8 cellular contexts compared by ENCODE assay signal in genomic region chr6:111566873-111567517, GRCh38.
DNase-seq lines count a peak whose midpoint lies in the region; ATAC-seq lines count a peak whose summit lies in the region.

No MANE protein-coding gene starts in this region.

- H3K4me1 ChIP-seq in muscle layer of duodenum (ENCODE audit: control insufficient read depth in 1 of 2, insufficient read depth in 2 of 2, low read length in 2 of 2): peaks cover 25 to 48% of the 10 kb centered on the region in 2 donors

- H3K4me1 Mint-ChIP-seq in activated naive CD8-positive, alpha-beta T cell treated with anti-CD3 and anti-CD28 coated beads, Interleukin-2, amount 50 U/mL, for 24 hours: peaks cover 48% of the 10 kb centered on the region

- H3K9me3 Mint-ChIP-seq in activated naive CD8-positive, alpha-beta T cell treated with anti-CD3 and anti-CD28 coated beads, Interleukin-2, amount 50 U/mL, for 24 hours: no peaks in the 10 kb centered on the region

- H3K36me3 Mint-ChIP-seq in activated naive CD8-positive, alpha-beta T cell treated with anti-CD3 and anti-CD28 coated beads, Interleukin-2, amount 50 U/mL, for 24 hours (ENCODE audit: low read depth): peaks cover 53% of the 10 kb centered on the region

- H3K27ac ChIP-seq in muscle layer of duodenum (ENCODE audit: low read length): peak overlapping the region; percentile 60

- H3K27me3 Mint-ChIP-seq in activated naive CD8-positive, alpha-beta T cell treated with anti-CD3 and anti-CD28 coated beads, Interleukin-2, amount 50 U/mL, for 24 hours: no peaks in the 10 kb centered on the region

- peaks cover under 1 to 37% of the 10 kb centered on the region in 2 donors for H3K36me3 ChIP-seq in muscle layer of duodenum (ENCODE audit: control insufficient read depth in 1 of 2, insufficient read depth in 2 of 2, low read length in 2 of 2)

- ATAC-seq in activated naive CD8-positive, alpha-beta T cell treated with anti-CD3 and anti-CD28 coated beads, Interleukin-2, amount 50 U/mL, for 24 hours: no peak
- ATAC-seq in HG02884 (IDR thresholded peaks at IDR 0.05; ENCODE audit: unreplicated experiment) (no peak), GM18909 (IDR thresholded peaks at IDR 0.05; ENCODE audit: poor library complexity, unreplicated experiment) (no peak), GM21390 (IDR thresholded peaks at IDR 0.05; ENCODE audit: unreplicated experiment) (no peak)

- H3K4me3 ChIP-seq in muscle layer of duodenum (ENCODE audit: low read depth in 1 of 2, low read length in 2 of 2): peak overlapping the region in 1 of 2 donors; percentile 21

- peak overlapping the region; percentile 23 for H3K27ac Mint-ChIP-seq in activated naive CD8-positive, alpha-beta T cell treated with anti-CD3 and anti-CD28 coated beads, Interleukin-2, amount 50 U/mL, for 24 hours

- DNase-seq in COLO829 (ENCODE audit: low spot score) (peak; percentile 66), NCI-H187 treated with DMSO at 0.1 percent for 48 hours (lab: John Stamatoyannopoulos, UW) (peak; percentile 92), NCI-H1048 (lab: John Stamatoyannopoulos, UW) (no peak)
- no peak for DNase-seq in activated naive CD8-positive, alpha-beta T cell treated with anti-CD3 and anti-CD28 coated beads, Interleukin-2, amount 50 U/mL, for 24 hours

- no peak overlapping the region for H3K4me3 Mint-ChIP-seq in activated naive CD8-positive, alpha-beta T cell treated with anti-CD3 and anti-CD28 coated beads, Interleukin-2, amount 50 U/mL, for 24 hours

- no peaks in the 10 kb centered on the region for H3K27me3 ChIP-seq in muscle layer of duodenum (ENCODE audit: low read depth, low read length)

- no peaks in the 10 kb centered on the region for H3K9me3 ChIP-seq in muscle layer of duodenum (ENCODE audit: control insufficient read depth in 1 of 2, low read length in 2 of 2)

Comparison
In these comparisons a context has a peak if more than half of its experiments do, and no peak if none do; other contexts are left out.
1. DNase-seq: peak in COLO829 (single experiment) and NCI-H187 treated with DMSO at 0.1 percent for 48 hours (single experiment); none in activated naive CD8-positive, alpha-beta T cell treated with anti-CD3 and anti-CD28 coated beads, Interleukin-2, amount 50 U/mL, for 24 hours (single experiment) and NCI-H1048 (single experiment).